In the genomic region with DNA sequence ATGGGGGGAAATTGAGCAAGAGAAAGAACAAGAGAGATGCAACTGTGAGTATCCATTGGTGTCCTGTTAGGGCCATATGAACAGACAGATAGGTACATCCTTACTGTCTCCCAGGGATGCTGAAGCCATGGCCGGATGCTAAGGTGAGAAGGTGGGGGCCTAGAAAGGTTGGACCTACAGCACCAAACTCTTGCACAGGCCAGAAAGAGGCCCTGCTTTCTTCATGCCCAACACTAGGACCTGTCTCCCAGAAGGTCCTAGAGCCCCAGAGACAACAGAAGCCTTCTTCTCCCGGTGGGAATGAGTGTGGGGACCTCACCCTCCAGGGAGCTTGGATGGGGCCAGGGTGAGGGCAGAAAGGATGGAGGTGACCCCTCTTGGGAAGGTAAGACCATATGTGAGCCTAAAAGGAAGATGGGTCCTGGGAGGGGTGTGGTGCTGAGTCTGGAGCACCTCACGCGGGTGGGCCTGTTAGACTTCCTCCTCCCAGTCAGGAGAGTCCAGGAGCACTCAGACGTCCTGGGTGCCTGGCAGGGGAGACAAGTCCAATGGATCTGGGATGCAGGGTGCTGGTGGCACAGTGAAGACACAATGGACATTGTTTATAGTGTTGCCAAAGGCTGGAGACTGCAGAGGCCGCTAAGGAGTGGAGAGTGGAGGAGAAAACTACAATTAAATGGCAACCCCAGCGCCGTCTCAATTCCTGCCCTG, we compare ENCODE assay signal across 18 cellular contexts.
A peak's percentile ranks its signal among the peaks of the same experiment; 100 is the strongest.
DNase-seq lines count a peak whose midpoint lies in the region; ATAC-seq, FAIRE-seq and TF ChIP-seq lines count a peak whose summit lies in the region.
"Had no signal": no experiment of that assay in that cellular context is flagged by ENCODE, and none has a peak within 500 bp of the region (broad histone marks: within the 10 kb centered on the region; RNA-seq: fewer than 3 reads in every experiment).

No MANE protein-coding gene starts in this region.

- H3K4me3 Mint-ChIP-seq in HFFc6 = no peak overlapping the region; the same call in 1 of the 2 replicates
- H3K4me3 Mint-ChIP-seq in osteocyte (ENCODE audit: unreplicated experiment) = no peak overlapping the region
- no peak overlapping the region for H3K4me3 Mint-ChIP-seq in mesothelial cell of epicardium
- H3K4me3 Mint-ChIP-seq: activated B cell treated with CpG ODN at 0.5 μM for 24 hours; activated naive CD8-positive, alpha-beta T cell; immature natural killer cell; neural progenitor cell had no signal

- peaks cover 26% of the 10 kb centered on the region for H3K36me3 Mint-ChIP-seq in HFFc6 (ENCODE audit: low read depth)
- H3K36me3 Mint-ChIP-seq in osteocyte (ENCODE audit: unreplicated experiment) = no peaks in the 10 kb centered on the region
- no peaks in the 10 kb centered on the region for H3K36me3 Mint-ChIP-seq in mesothelial cell of epicardium
- H3K36me3 Mint-ChIP-seq: activated naive CD8-positive, alpha-beta T cell; CD14-positive monocyte; immature natural killer cell; neural progenitor cell had no signal

- peak overlapping the region; percentile 67 for H3K4me2 ChIP-seq in A549
- H3K4me2 ChIP-seq in GM23248 (ENCODE audit: unreplicated experiment) = no peak overlapping the region
- H3K4me2 ChIP-seq: neural progenitor cell had no signal

- intact Hi-C loops in breast epithelium (cut with DNase I; ENCODE audit: low total_unique reads) = no loop called here

- no peak for FAIRE-seq in A549 (lab: Jason Lieb, UNC)

- H3K9me3 Mint-ChIP-seq in HFFc6 = peaks cover 28% of the 10 kb centered on the region
- no peaks in the 10 kb centered on the region for H3K9me3 Mint-ChIP-seq in osteocyte (ENCODE audit: unreplicated experiment)
- peaks cover 16% of the 10 kb centered on the region for H3K9me3 Mint-ChIP-seq in mesothelial cell of epicardium
- H3K9me3 Mint-ChIP-seq: neural progenitor cell had no signal

- peaks cover 43% of the 10 kb centered on the region for H3K4me1 ChIP-seq in A549
- H3K4me1 ChIP-seq in breast epithelium = peaks cover 0 to 12% of the 10 kb centered on the region in 2 donors
- H3K4me1 ChIP-seq in GM23248 (ENCODE audit: insufficient read depth) = peaks cover 46% of the 10 kb centered on the region
- H3K4me1 ChIP-seq: neural progenitor cell had no signal

- no peak for TF ChIP-seq POLR2A in A549 (IDR thresholded peaks at IDR 0.05; ENCODE audit: low read length)
- TF ChIP-seq POLR2A in breast epithelium (IDR thresholded peaks at IDR 0.05) = no peak

- no peak for TF ChIP-seq CTCF in A549 (IDR thresholded peaks at IDR 0.05)
- no peak for TF ChIP-seq CTCF in HFFc6 (IDR thresholded peaks at IDR 0.05)
- no peak for TF ChIP-seq CTCF in breast epithelium (IDR thresholded peaks at IDR 0.05)
- no peak for TF ChIP-seq CTCF in osteocyte (IDR thresholded peaks at IDR 0.05)
- TF ChIP-seq CTCF in mesothelial cell of epicardium (IDR thresholded peaks at IDR 0.05; ENCODE audit: unreplicated experiment) = no peak

- H3K9me3 ChIP-seq in A549 (peaks cover 21% of the 10 kb centered on the region), breast epithelium (no peaks in the 10 kb centered on the region), GM23248 (ENCODE audit: low read depth) (no peaks in the 10 kb centered on the region)
- H3K9me3 ChIP-seq: mucosa of descending colon had no signal

- no peak; a peak in 2 of 6 replicates for ATAC-seq in A549
- ATAC-seq: stimulated activated naive CD8-positive, alpha-beta T cell treated with anti-CD3 and anti-CD28 coated beads, Interleukin-15, Interleukin-2, amounts not matched to agents 100 U/mL and 50 U/mL, for 24 hours had no signal

- H3K27ac ChIP-seq in A549 (peak overlapping the region; percentile 50 to 78), breast epithelium (peak overlapping the region; percentile 5 to 53), GM23248 (no peak overlapping the region)
- H3K27ac ChIP-seq: left lung, neural progenitor cell had no signal

- H3K4me1 Mint-ChIP-seq in HFFc6 (ENCODE audit: low read depth) = peaks cover 64% of the 10 kb centered on the region
- peaks cover 26% of the 10 kb centered on the region for H3K4me1 Mint-ChIP-seq in osteocyte (ENCODE audit: unreplicated experiment)
- peaks cover 6% of the 10 kb centered on the region for H3K4me1 Mint-ChIP-seq in mesothelial cell of epicardium
- H3K4me1 Mint-ChIP-seq: activated B cell treated with CpG ODN at 0.5 μM for 24 hours, immature natural killer cell, neural progenitor cell had no signal

- H3F3A ChIP-seq in GM23248 (ENCODE audit: insufficient read depth) = peaks cover 35% of the 10 kb centered on the region

- CTCF ChIA-PET in A549 (lab: Yijun Ruan, JAX) = interaction anchor here (1.8 kb wide), 2 partner anchors 9 to 41 kb away, joined by 6 to 7 read pairs; no protein-coding TSS in a partner anchor

- no peak for TF ChIP-seq RAD21 in A549 (conservative IDR thresholded peaks at IDR 0.05 in 1 of 2, IDR thresholded peaks at IDR 0.05 in 1 of 2)

- H3K27ac Mint-ChIP-seq in HFFc6 (peak overlapping the region; percentile 86; the same call in 1 of the 2 replicates), osteocyte (ENCODE audit: unreplicated experiment) (peak overlapping the region; percentile 55), mesothelial cell of epicardium (no peak overlapping the region)
- H3K27ac Mint-ChIP-seq: activated B cell treated with CpG ODN at 0.5 μM for 24 hours; activated naive CD8-positive, alpha-beta T cell; immature natural killer cell; neural progenitor cell had no signal

- no peaks in the 10 kb centered on the region; the same call in 1 of the 2 replicates for H3K27me3 Mint-ChIP-seq in HFFc6 (ENCODE audit: insufficient read depth)
- H3K27me3 Mint-ChIP-seq in osteocyte (ENCODE audit: unreplicated experiment) = no peaks in the 10 kb centered on the region
- peaks cover 1% of the 10 kb centered on the region for H3K27me3 Mint-ChIP-seq in mesothelial cell of epicardium (ENCODE audit: low read depth)

- no peaks in the 10 kb centered on the region for H3K9me2 ChIP-seq in GM23248 (ENCODE audit: insufficient read depth)

- in situ Hi-C loops in GM23248 (cut with MboI) = no loop called here

- H2AFZ ChIP-seq in GM23248 = no peak overlapping the region
- H2AFZ ChIP-seq: neural progenitor cell had no signal

- H3K27me3 ChIP-seq in breast epithelium (no peaks in the 10 kb centered on the region), GM23248 (replicated peaks; ENCODE audit: insufficient read depth) (no peaks in the 10 kb centered on the region)
- H3K27me3 ChIP-seq: left lung, neural progenitor cell had no signal

- H3K9ac ChIP-seq in GM23248 = no peak overlapping the region
- H3K9ac ChIP-seq: neural progenitor cell had no signal

- 80% methylated on average over 8 of the region's 8 CpGs for WGBS in A549 (ENCODE audit: missing lambda C conversion rate)
- WGBS in GM23248 (ENCODE audit: low coverage in 1 of 2, low lambda C conversion rate in 2 of 2, missing lambda C conversion rate in 2 of 2), 2 experiments = 77 to 80% methylated on average over 8 of the region's 8 CpGs

- POLR2A ChIA-PET in A549 (lab: Yijun Ruan, JAX) = no interaction called here

- H3K79me2 ChIP-seq in GM23248 (ENCODE audit: insufficient read depth) = no peaks in the 10 kb centered on the region

- TF ChIP-seq EP300 in A549 (IDR thresholded peaks at IDR 0.05) = no peak

- H3K4me3 ChIP-seq in A549 = no peak overlapping the region
- H3K4me3 ChIP-seq in breast epithelium = no peak overlapping the region
- H3K4me3 ChIP-seq in GM23248 = no peak overlapping the region
- H3K4me3 ChIP-seq: left lung, mucosa of descending colon, neural progenitor cell had no signal

- no peak for DNase-seq in A549 (ENCODE audit: low read depth in 1 of 2, low spot score in 1 of 2)
- DNase-seq in HFFc6 = no peak
- peak in 1 of 2 donors; percentile 9 for DNase-seq in breast epithelium (ENCODE audit: low spot score in 2 of 2)
- no peak for DNase-seq in osteocyte (ENCODE audit: extremely low spot score, unreplicated experiment)
- no peak for DNase-seq in stimulated activated CD4-positive, alpha-beta T cell treated with anti-CD3 and anti-CD28 coated beads, Interleukin-2, amount 100 ng/mL, for 48 hours
- DNase-seq in GM23248 = no peak
- DNase-seq in mesothelial cell of epicardium (ENCODE audit: low spot score in 2 of 2, unreplicated experiment in 2 of 2) = no peak
- DNase-seq: activated B cell treated with CpG ODN at 0.5 μM for 24 hours; DND-41; immature natural killer cell; Karpas-422; NCI-H526; stimulated activated naive CD8-positive, alpha-beta T cell treated with anti-CD3 and anti-CD28 coated beads, Interleukin-15, Interleukin-2, amounts not matched to agents 100 U/mL and 50 U/mL, for 24 hours had no signal

- H4K20me1 ChIP-seq in GM23248 (ENCODE audit: insufficient read depth) = no peaks in the 10 kb centered on the region

- H3K36me3 ChIP-seq in breast epithelium (no peaks in the 10 kb centered on the region), GM23248 (ENCODE audit: low read depth) (no peaks in the 10 kb centered on the region)
- H3K36me3 ChIP-seq: left lung, neural progenitor cell had no signal

TF ChIP-seq in A549, 52 proteins besides CTCF, POLR2A, EP300 and RAD21:
- no peak for TF ChIP-seq SREBF2 (IDR thresholded peaks at IDR 0.05)
- TF ChIP-seq HOXB13 (CRISPR knock-in tag; IDR thresholded peaks at IDR 0.05; ENCODE audit: low read depth) = no peak
- TF ChIP-seq, protein P1, sequence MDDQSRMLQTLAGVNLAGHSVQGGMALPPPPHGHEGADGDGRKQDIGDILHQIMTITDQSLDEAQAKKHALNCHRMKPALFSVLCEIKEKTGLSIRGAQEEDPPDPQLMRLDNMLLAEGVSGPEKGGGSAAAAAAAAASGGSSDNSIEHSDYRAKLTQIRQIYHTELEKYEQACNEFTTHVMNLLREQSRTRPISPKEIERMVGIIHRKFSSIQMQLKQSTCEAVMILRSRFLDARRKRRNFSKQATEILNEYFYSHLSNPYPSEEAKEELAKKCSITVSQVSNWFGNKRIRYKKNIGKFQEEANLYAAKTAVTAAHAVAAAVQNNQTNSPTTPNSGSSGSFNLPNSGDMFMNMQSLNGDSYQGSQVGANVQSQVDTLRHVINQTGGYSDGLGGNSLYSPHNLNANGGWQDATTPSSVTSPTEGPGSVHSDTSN (IDR thresholded peaks at IDR 0.05) = no peak
